35 cellular contexts compared by ENCODE assay signal in the genomic region with DNA sequence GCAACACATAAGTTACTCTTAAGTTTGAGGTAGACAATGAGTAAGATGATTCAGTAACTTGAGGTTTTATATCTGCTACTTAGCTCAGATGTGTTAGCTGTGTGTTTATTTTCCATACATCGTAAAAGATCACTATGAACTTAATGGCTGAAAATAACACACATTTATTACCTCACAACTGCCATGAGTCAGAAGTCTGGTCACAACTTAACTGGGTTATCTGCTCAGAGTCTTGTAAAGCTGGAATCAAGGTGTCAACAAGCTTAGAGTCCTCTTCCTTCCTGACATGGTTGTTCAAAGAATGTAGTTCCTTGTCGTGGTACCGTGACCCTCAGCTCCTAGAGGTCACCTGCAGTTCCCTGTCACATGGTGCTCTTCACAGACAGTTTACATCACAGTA.
"Had no signal": no experiment of that assay in that cellular context is flagged by ENCODE, and none has a peak within 500 bp of the region (broad histone marks: within the 10 kb centered on the region; RNA-seq: fewer than 3 reads in every experiment).

No MANE protein-coding gene starts in this region.

- ATAC-seq: activated CD8-positive, alpha-beta memory T cell treated with anti-CD3 and anti-CD28 coated beads, Interleukin-2, amount 10 ng/mL, durations not matched to agents 7 days and 5 days; activated T-cell treated with anti-CD3 and anti-CD28 coated beads, Interleukin-2, amount 50 U/mL, for 72 hours; activated T-helper 17 cell treated with anti-CD3 and anti-CD28 coated beads, Interleukin-2, amount 50 U/mL, for 72 hours had no signal

- H3K36me3 Mint-ChIP-seq: activated CD8-positive, alpha-beta memory T cell treated with anti-CD3 and anti-CD28 coated beads, Interleukin-2, amount 10 ng/mL, durations not matched to agents 7 days and 5 days; activated naive CD8-positive, alpha-beta T cell treated with anti-CD3 and anti-CD28 coated beads for 36 hours; brain had no signal

- H3K4me3 Mint-ChIP-seq: activated B cell treated with CpG ODN at 0.5 μM for 24 hours; activated CD4-positive, alpha-beta memory T cell treated with anti-CD3 and anti-CD28 coated beads, Interleukin-2, amount 10 ng/mL, durations not matched to agents 7 days and 5 days; activated CD8-positive, alpha-beta memory T cell treated with anti-CD3 and anti-CD28 coated beads, Interleukin-2, amount 10 ng/mL, durations not matched to agents 7 days and 5 days; activated naive CD8-positive, alpha-beta T cell treated with anti-CD3 and anti-CD28 coated beads for 36 hours; activated T-cell treated with anti-CD3 and anti-CD28 coated beads, Interleukin-2, amount 50 U/mL, for 72 hours; activated T-helper 17 cell treated with anti-CD3 and anti-CD28 coated beads, Interleukin-2, amount 50 U/mL, for 72 hours; brain had no signal

- H3K9me3 Mint-ChIP-seq: activated B cell treated with CpG ODN at 0.5 μM for 24 hours; activated naive CD8-positive, alpha-beta T cell treated with anti-CD3 and anti-CD28 coated beads for 36 hours had no signal

- H3K27ac Mint-ChIP-seq: activated B cell treated with CpG ODN at 0.5 μM for 24 hours; activated CD4-positive, alpha-beta memory T cell treated with anti-CD3 and anti-CD28 coated beads, Interleukin-2, amount 10 ng/mL, durations not matched to agents 7 days and 5 days; activated CD8-positive, alpha-beta memory T cell treated with anti-CD3 and anti-CD28 coated beads, Interleukin-2, amount 10 ng/mL, durations not matched to agents 7 days and 5 days; activated naive CD8-positive, alpha-beta T cell treated with anti-CD3 and anti-CD28 coated beads for 36 hours; activated T-cell treated with anti-CD3 and anti-CD28 coated beads, Interleukin-2, amount 50 U/mL, for 72 hours; activated T-helper 17 cell treated with anti-CD3 and anti-CD28 coated beads, Interleukin-2, amount 50 U/mL, for 72 hours; brain had no signal

- H3K27me3 Mint-ChIP-seq: activated B cell treated with CpG ODN at 0.5 μM for 24 hours; activated CD4-positive, alpha-beta memory T cell treated with anti-CD3 and anti-CD28 coated beads, Interleukin-2, amount 10 ng/mL, durations not matched to agents 7 days and 5 days; activated CD8-positive, alpha-beta memory T cell treated with anti-CD3 and anti-CD28 coated beads, Interleukin-2, amount 10 ng/mL, durations not matched to agents 7 days and 5 days; activated T-helper 17 cell treated with anti-CD3 and anti-CD28 coated beads, Interleukin-2, amount 50 U/mL, for 72 hours had no signal

- DNase-seq: activated B cell treated with CpG ODN at 0.5 μM for 24 hours; activated CD4-positive, alpha-beta memory T cell treated with anti-CD3 and anti-CD28 coated beads, Interleukin-2, amount 10 ng/mL, durations not matched to agents 7 days and 5 days; activated CD4-positive, alpha-beta T cell treated with anti-CD3 and anti-CD28 coated beads for 4 hours; activated CD4-positive, alpha-beta T cell treated with anti-CD3 and anti-CD28 coated beads, Interleukin-2, amount 50 U/mL, for 1 hour; activated CD4-positive, CD25-positive, alpha-beta regulatory T cell treated with anti-CD3 and anti-CD28 coated beads, Interleukin-2, amount 50 U/mL, for 72 hours; activated CD8-positive, alpha-beta memory T cell treated with anti-CD3 and anti-CD28 coated beads for 24 hours; activated CD8-positive, alpha-beta memory T cell treated with anti-CD3 and anti-CD28 coated beads, Interleukin-2, amount 10 ng/mL, durations not matched to agents 7 days and 5 days; activated CD8-positive, alpha-beta memory T cell treated with anti-CD3 and anti-CD28 coated beads, Interleukin-2, amount 50 U/mL, for 48 hours; activated effector memory CD4-positive, alpha-beta T cell treated with anti-CD3 and anti-CD28 coated beads, Interleukin-2, amount 50 U/mL, for 16 hours; activated naive CD4-positive, alpha-beta T cell; activated naive CD4-positive, alpha-beta T cell treated with anti-CD3 and anti-CD28 coated beads, Interleukin-2, amount 50 U/mL, for 16 hours; activated naive CD8-positive, alpha-beta T cell treated with anti-CD3 and anti-CD28 coated beads for 36 hours; activated T-cell treated with anti-CD3 and anti-CD28 coated beads, Interleukin-2, amount 50 U/mL, for 72 hours; amygdala; caudate nucleus; cerebellar nuclear complex; Kasumi-1; MM.1S; MV-4-11; NCI-H1092; NCI-H1436 treated with DMSO at 0.1 percent for 48 hours; NCI-H1694 treated with DMSO at 0.1 percent for 48 hours; NCI-H2029; NCI-H345; NCI-H526; NCI-H748 treated with DMSO at 0.1 percent for 48 hours; Right ventricle myocardium superior; SW 1271; T-helper 1 cell; T-helper 2 cell; T-helper 9 cell had no signal

- H3K27ac ChIP-seq: VCaP had no signal

- FAIRE-seq: bronchial epithelial cell had no signal

- H3K4me1 Mint-ChIP-seq: activated B cell treated with CpG ODN at 0.5 μM for 24 hours; activated CD4-positive, alpha-beta memory T cell treated with anti-CD3 and anti-CD28 coated beads, Interleukin-2, amount 10 ng/mL, durations not matched to agents 7 days and 5 days; activated CD8-positive, alpha-beta memory T cell treated with anti-CD3 and anti-CD28 coated beads, Interleukin-2, amount 10 ng/mL, durations not matched to agents 7 days and 5 days; activated naive CD8-positive, alpha-beta T cell treated with anti-CD3 and anti-CD28 coated beads for 36 hours; activated T-helper 17 cell treated with anti-CD3 and anti-CD28 coated beads, Interleukin-2, amount 50 U/mL, for 72 hours; brain had no signal
